ENCODE assay signal across 9 cellular contexts in the genomic region with DNA sequence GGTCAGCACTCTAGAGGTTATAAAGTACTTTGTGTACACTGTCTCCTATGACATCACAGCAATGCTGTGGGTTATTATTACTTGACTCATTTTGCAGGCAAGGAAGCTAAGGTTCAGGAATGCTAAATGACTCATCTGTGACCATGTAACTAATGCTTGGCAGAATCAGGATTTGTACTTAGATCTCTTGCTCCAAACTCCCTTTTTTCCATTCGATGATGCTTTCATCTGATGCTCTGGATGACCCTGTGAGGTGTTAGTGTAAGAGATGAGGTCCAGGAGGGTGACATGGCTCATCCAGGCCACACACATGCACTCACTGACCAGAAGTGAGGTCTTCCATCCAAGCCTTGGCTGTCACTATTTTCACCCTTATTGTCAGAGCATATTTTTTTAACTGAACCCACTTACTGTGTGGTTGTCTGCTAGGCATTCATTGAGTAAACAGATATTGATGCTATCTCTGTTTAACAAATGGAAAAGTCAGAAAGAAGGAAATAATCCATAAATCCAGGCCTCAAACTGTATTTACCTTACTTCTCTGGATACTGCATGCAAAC. TPM values are rescaled to one million over a fixed set of nuclear protein-coding genes. Genes with fewer than 3 reads are reported as not detected.
A peak's percentile ranks its signal among the peaks of the same experiment; 100 is the strongest.
DNase-seq lines count a peak whose midpoint lies in the region; ATAC-seq and TF ChIP-seq lines count a peak whose summit lies in the region.
"Had no signal": no experiment of that assay in that cellular context is flagged by ENCODE, and none has a peak within 500 bp of the region (broad histone marks: within the 10 kb centered on the region; RNA-seq: fewer than 3 reads in every experiment).

No MANE protein-coding gene starts in this region.

- H3K36me3 Mint-ChIP-seq in Calu3 (ENCODE audit: insufficient read depth, unreplicated experiment), result no peaks in the 10 kb centered on the region
- no peaks in the 10 kb centered on the region for H3K36me3 Mint-ChIP-seq in naive thymus-derived CD8-positive, alpha-beta T cell

- H3K27ac ChIP-seq in KOPT-K1 (ENCODE audit: low read depth, low read length, poor library complexity, severe bottlenecking), result peak overlapping the region; percentile 76

- H3K36me3 ChIP-seq in KOPT-K1 (ENCODE audit: insufficient read depth, low read length), result no peaks in the 10 kb centered on the region

- POLR2A ChIA-PET in naive thymus-derived CD8-positive, alpha-beta T cell (lab: Charles Lee), result interaction anchor here (0.5 to 4.1 kb wide), 22 partner anchors 8 to 1072 kb away, joined by 3 to 16 read pairs (median 5); a partner anchor contains a TSS

- no peak overlapping the region for H3K27ac Mint-ChIP-seq in Calu3 (ENCODE audit: unreplicated experiment)
- peak overlapping the region; percentile 84 to 97 (median 94) for H3K27ac Mint-ChIP-seq in naive thymus-derived CD8-positive, alpha-beta T cell

- H3K27me3 Mint-ChIP-seq in Calu3 (ENCODE audit: unreplicated experiment), result no peaks in the 10 kb centered on the region
- H3K27me3 Mint-ChIP-seq in naive thymus-derived CD8-positive, alpha-beta T cell, result no peaks in the 10 kb centered on the region

- no peak overlapping the region for H3K4me3 Mint-ChIP-seq in Calu3 (ENCODE audit: low read depth, unreplicated experiment)
- H3K4me3 Mint-ChIP-seq in naive thymus-derived CD8-positive, alpha-beta T cell, result peak overlapping the region in 9 of 10 donors; percentile 29 to 78 (median 63)

- intact Hi-C loops in Calu3 (cut with micrococcal nuclease; ENCODE audit: unreplicated experiment), result no loop called here

- ATAC-seq in naive thymus-derived CD8-positive, alpha-beta T cell, result no peak
- ATAC-seq in GM21786 (IDR thresholded peaks at IDR 0.05; ENCODE audit: unreplicated experiment), result no peak
- no peak for ATAC-seq in GM21526 (IDR thresholded peaks at IDR 0.05; ENCODE audit: low FRiP score, unreplicated experiment)

- CTCF ChIA-PET in Calu3 (lab: Charles Lee), result interaction anchor here (0.6 to 1.2 kb wide), 7 partner anchors 11 to 116 kb away, joined by 3 to 6 read pairs (median 3); no protein-coding TSS in a partner anchor

- H3K4me1 Mint-ChIP-seq in Calu3 (ENCODE audit: low read depth, unreplicated experiment), result peaks cover 18% of the 10 kb centered on the region
- H3K4me1 Mint-ChIP-seq in naive thymus-derived CD8-positive, alpha-beta T cell, result peaks cover 38 to 76% (median 69%) of the 10 kb centered on the region in 4 donors

- TF ChIP-seq CTCF in Calu3 (IDR thresholded peaks at IDR 0.05; ENCODE audit: unreplicated experiment), result no peak

- H3K9me3 Mint-ChIP-seq in Calu3 (ENCODE audit: low read depth, unreplicated experiment), result no peaks in the 10 kb centered on the region
- H3K9me3 Mint-ChIP-seq in naive thymus-derived CD8-positive, alpha-beta T cell, result peaks cover 0 to 5% (median 0%) of the 10 kb centered on the region in 9 donors

- H3K9me3 ChIP-seq in KOPT-K1 (ENCODE audit: insufficient read depth, low read length, poor library complexity, severe bottlenecking), result no peaks in the 10 kb centered on the region

- no TSS peak for BruUV-seq in Calu3 (replicated peaks; lab: Mats Ljungman, UMichigan)

- DNase-seq in Calu3 (peak; percentile 15), brain pericyte (ENCODE audit: low read depth, low spot score) (peak; percentile 74), HUDEP-2 (lab: John Stamatoyannopoulos, UW; ENCODE audit: unreplicated experiment in 76 of 76) (no peak)
- no peak for DNase-seq in naive thymus-derived CD8-positive, alpha-beta T cell
- no peak for DNase-seq in central memory CD4-positive, alpha-beta T cell

RNA-seq across cellular contexts. Expression of a gene that starts 59.0 kb away (rescaled TPM):
- total RNA-seq in Calu3 (2022), result not detected in 2 replicates
- total RNA-seq in naive thymus-derived CD8-positive, alpha-beta T cell, result 100 to 1,000 TPM; 233 to 249 TPM
- polyA plus RNA-seq in naive thymus-derived CD8-positive, alpha-beta T cell, result 100 to 1,000 TPM; 328 to 416 (median 383) TPM
- polyA plus RNA-seq: neural cell had no signal

Comparison
In these comparisons a context has a peak if more than half of its experiments do, and no peak if none do; other contexts are left out.
1. DNase-seq: peak in Calu3 (single experiment) and brain pericyte (single experiment); none in naive thymus-derived CD8-positive, alpha-beta T cell (0 of 10), HUDEP-2 (0 of 76) and central memory CD4-positive, alpha-beta T cell (single experiment).
2. RNA of a gene that starts 59.0 kb away (total RNA-seq): 233 to 249 TPM in naive thymus-derived CD8-positive, alpha-beta T cell; not detected in Calu3; every median in the first group is over 100 times any median in the second.